ENCODE assay signal across 8 cellular contexts in genomic region chr20:43915209-43916072, GRCh38. TPM values are rescaled to one million over a fixed set of nuclear protein-coding genes. Genes with fewer than 3 reads are reported as not detected.
DNase-seq lines count a peak whose midpoint lies in the region; ATAC-seq and TF ChIP-seq lines count a peak whose summit lies in the region.

No MANE protein-coding gene starts in this region.

- peaks cover 7% of the 10 kb centered on the region for H3K36me3 Mint-ChIP-seq in nephron progenitor cell (ENCODE audit: low read depth)

- H3K4me3 Mint-ChIP-seq in nephron progenitor cell = peak overlapping the region; percentile 88

- no peak overlapping the region for H3K27ac Mint-ChIP-seq in nephron progenitor cell

- TF ChIP-seq CTCF in BE2C (IDR thresholded peaks at IDR 0.05; ENCODE audit: low read depth, low read length) (no peak), epithelial cell of proximal tubule (conservative IDR thresholded peaks at IDR 0.05; ENCODE audit: low read depth, low read length) (no peak), nephron progenitor cell (IDR thresholded peaks at IDR 0.05) (no peak)

- DNase-seq in BE2C (no peak), epithelial cell of proximal tubule (ENCODE audit: low read depth) (no peak), nephron progenitor cell (peak; percentile 43), GM19240 (ENCODE audit: insufficient read length, low spot score) (no peak), SW 1271 (lab: John Stamatoyannopoulos, UW) (no peak)
- DNase-seq in activated CD4-positive, alpha-beta T cell treated with anti-CD3 and anti-CD28 coated beads, Interleukin-2, amount 50 U/mL, for 48 hours = peak; percentile 35 to 38

- H3K36me3 ChIP-seq in BE2C = no peaks in the 10 kb centered on the region

- H3K4me1 ChIP-seq in BE2C = no peaks in the 10 kb centered on the region

- H3K9me3 ChIP-seq in BE2C = no peaks in the 10 kb centered on the region

- H3K27me3 Mint-ChIP-seq in nephron progenitor cell (ENCODE audit: low read depth, poor library complexity) = peaks cover 90% of the 10 kb centered on the region

- peaks cover 12% of the 10 kb centered on the region for H3K4me1 Mint-ChIP-seq in nephron progenitor cell

- H3K4me3 ChIP-seq in BE2C (ENCODE audit: low read depth, low read length) = peak overlapping the region; percentile 54
- H3K4me3 ChIP-seq in epithelial cell of proximal tubule (ENCODE audit: low read depth, low read length) = peak overlapping the region; percentile 55

- H3K27me3 ChIP-seq in BE2C = no peaks in the 10 kb centered on the region

- H3K9me3 Mint-ChIP-seq in nephron progenitor cell = peaks cover 31% of the 10 kb centered on the region

- ATAC-seq in HG02852 (IDR thresholded peaks at IDR 0.05; ENCODE audit: unreplicated experiment) (peak; percentile 20), HG02938 (IDR thresholded peaks at IDR 0.05; ENCODE audit: unreplicated experiment) (no peak)

RNA-seq across cellular contexts. Expression of gene TOX2, which starts 0.8 kb away (rescaled TPM):
- polyA plus RNA-seq in BE2C (2012; ENCODE audit: insufficient read depth, insufficient read length, low read depth) = 28.3 TPM
- total RNA-seq in epithelial cell of proximal tubule = 2.0 and 2.5 TPM in 2 replicates

Comparison
In these comparisons a context has a peak if more than half of its experiments do, and no peak if none do; other contexts are left out.
1. DNase-seq: peak in activated CD4-positive, alpha-beta T cell treated with anti-CD3 and anti-CD28 coated beads, Interleukin-2, amount 50 U/mL, for 48 hours (2 of 2) and nephron progenitor cell (single experiment); none in BE2C (single experiment), epithelial cell of proximal tubule (single experiment), GM19240 (single experiment) and SW 1271 (0 of 2).